Comparison of ENCODE assay signal across 17 cellular contexts in genomic region chr15:75925440-75925839, GRCh38.
"Had no signal": no experiment of that assay in that cellular context is flagged by ENCODE, and none has a peak within 500 bp of the region (broad histone marks: within the 10 kb centered on the region; RNA-seq: fewer than 3 reads in every experiment).

No MANE protein-coding gene starts in this region.

- ATAC-seq: left ventricle myocardium superior, right lobe of liver had no signal

- H3K27ac Mint-ChIP-seq: activated CD4-positive, alpha-beta memory T cell treated with anti-CD3 and anti-CD28 coated beads for 36 hours; activated naive CD8-positive, alpha-beta T cell treated with anti-CD3 and anti-CD28 coated beads, Interleukin-2, amount 10 ng/mL, durations not matched to agents 7 days and 5 days; activated T-cell treated with anti-CD3 and anti-CD28 coated beads, Interleukin-2, amount 50 U/mL, for 24 hours; stimulated activated naive CD8-positive, alpha-beta T cell treated with anti-CD3 and anti-CD28 coated beads, Interleukin-15, Interleukin-2, amounts not matched to agents 100 ng/mL and 50 ng/mL, for 24 hours; type B pancreatic cell had no signal

- H3K4me3 ChIP-seq: esophagus muscularis mucosa, right lobe of liver, suprapubic skin had no signal

- H3K27me3 ChIP-seq: brain microvascular endothelial cell, esophagus muscularis mucosa, right lobe of liver, suprapubic skin had no signal

- H3K4me3 Mint-ChIP-seq: activated CD4-positive, alpha-beta memory T cell treated with anti-CD3 and anti-CD28 coated beads for 36 hours; activated naive CD8-positive, alpha-beta T cell treated with anti-CD3 and anti-CD28 coated beads, Interleukin-2, amount 10 ng/mL, durations not matched to agents 7 days and 5 days; activated T-cell treated with anti-CD3 and anti-CD28 coated beads, Interleukin-2, amount 50 U/mL, for 24 hours; stimulated activated naive CD8-positive, alpha-beta T cell treated with anti-CD3 and anti-CD28 coated beads, Interleukin-15, Interleukin-2, amounts not matched to agents 100 ng/mL and 50 ng/mL, for 24 hours; type B pancreatic cell had no signal

- H3K9me3 Mint-ChIP-seq: activated CD4-positive, alpha-beta memory T cell treated with anti-CD3 and anti-CD28 coated beads for 36 hours; activated naive CD8-positive, alpha-beta T cell treated with anti-CD3 and anti-CD28 coated beads, Interleukin-2, amount 10 ng/mL, durations not matched to agents 7 days and 5 days; activated T-cell treated with anti-CD3 and anti-CD28 coated beads, Interleukin-2, amount 50 U/mL, for 24 hours; stimulated activated naive CD8-positive, alpha-beta T cell treated with anti-CD3 and anti-CD28 coated beads, Interleukin-15, Interleukin-2, amounts not matched to agents 100 ng/mL and 50 ng/mL, for 24 hours; type B pancreatic cell had no signal

- H3K27me3 Mint-ChIP-seq: activated CD4-positive, alpha-beta memory T cell treated with anti-CD3 and anti-CD28 coated beads for 36 hours; activated naive CD8-positive, alpha-beta T cell treated with anti-CD3 and anti-CD28 coated beads, Interleukin-2, amount 10 ng/mL, durations not matched to agents 7 days and 5 days; activated T-cell treated with anti-CD3 and anti-CD28 coated beads, Interleukin-2, amount 50 U/mL, for 24 hours; stimulated activated naive CD8-positive, alpha-beta T cell treated with anti-CD3 and anti-CD28 coated beads, Interleukin-15, Interleukin-2, amounts not matched to agents 100 ng/mL and 50 ng/mL, for 24 hours; type B pancreatic cell had no signal

- DNase-seq: activated CD4-positive, alpha-beta memory T cell treated with anti-CD3 and anti-CD28 coated beads for 36 hours; activated CD4-positive, alpha-beta T cell treated with anti-CD3 and anti-CD28 coated beads for 1 hour; activated effector memory CD4-positive, alpha-beta T cell treated with anti-CD3 and anti-CD28 coated beads, Interleukin-2, amount 50 U/mL, for 16 hours; activated naive CD8-positive, alpha-beta T cell treated with anti-CD3 and anti-CD28 coated beads, Interleukin-2, amount 10 ng/mL, durations not matched to agents 7 days and 5 days; activated T-cell treated with anti-CD3 and anti-CD28 coated beads, Interleukin-2, amount 50 U/mL, for 24 hours; anterior cingulate cortex; brain microvascular endothelial cell; cortex of kidney; effector CD4-positive, alpha-beta T cell; hippocampal formation; left ventricle myocardium superior; right lobe of liver; T1000 had no signal
